In the genomic region with DNA sequence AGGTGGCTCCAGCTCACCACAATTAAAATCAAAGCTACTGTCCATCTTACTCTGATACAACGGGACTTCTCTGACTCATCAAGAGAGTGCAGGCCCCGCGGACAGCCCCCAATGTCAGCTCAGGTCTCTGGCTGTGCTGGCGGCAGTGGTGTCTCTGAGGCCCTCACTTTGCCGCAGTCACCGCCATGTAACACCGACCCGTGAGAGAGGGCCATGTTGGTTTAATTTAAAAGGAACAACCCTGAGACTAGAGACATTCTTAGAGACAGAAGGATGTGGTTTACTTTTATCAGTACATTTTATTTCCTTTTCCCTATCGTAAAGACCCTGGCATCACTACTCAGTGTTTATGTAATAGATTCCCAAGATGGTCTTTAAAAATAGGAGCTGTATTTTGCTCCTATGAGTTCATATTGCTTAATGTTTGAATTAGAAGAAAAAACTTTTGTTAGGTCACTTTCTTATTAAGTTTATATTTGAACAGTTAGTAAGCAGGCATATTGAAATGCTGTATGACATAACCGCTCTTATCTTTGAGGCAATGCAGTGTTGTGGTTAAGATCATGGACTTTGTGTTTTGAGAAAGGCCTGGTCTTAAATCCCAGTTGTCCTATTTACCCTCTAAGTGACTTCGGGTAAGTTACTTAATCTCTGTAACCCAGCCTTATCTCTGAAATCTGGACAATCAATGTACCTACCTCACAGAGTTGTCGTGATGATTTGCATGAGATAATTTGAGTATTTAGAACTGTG, we compare ENCODE assay signal across 17 cellular contexts. TPM values are rescaled to one million over a fixed set of nuclear protein-coding genes. Genes with fewer than 3 reads are reported as not detected.
DNase-seq lines count a peak whose midpoint lies in the region; ATAC-seq and TF ChIP-seq lines count a peak whose summit lies in the region.
"Had no signal": no experiment of that assay in that cellular context is flagged by ENCODE, and none has a peak within 500 bp of the region (broad histone marks: within the 10 kb centered on the region; RNA-seq: fewer than 3 reads in every experiment).

No MANE protein-coding gene starts in this region.

- H3K14ac ChIP-seq in IMR-90 (replicated peaks; ENCODE audit: low read depth, low read length), result no peak overlapping the region

- no peak for TF ChIP-seq RAD21 in IMR-90 (IDR thresholded peaks at IDR 0.05; ENCODE audit: low read length)

- no peak overlapping the region for H3K27ac ChIP-seq in CD8-positive, alpha-beta T cell (ENCODE audit: low read depth, low read length)
- H3K27ac ChIP-seq in IMR-90 (ENCODE audit: insufficient read depth, low read length), result no peak overlapping the region
- H3K27ac ChIP-seq: heart left ventricle, SJCRH30 had no signal

- TF ChIP-seq CTCF in CD8-positive, alpha-beta T cell (IDR thresholded peaks at IDR 0.05), result no peak
- TF ChIP-seq CTCF in IMR-90 (conservative IDR thresholded peaks at IDR 0.05; ENCODE audit: low read depth, low read length), result no peak
- no peak for TF ChIP-seq CTCF in activated CD8-positive, alpha-beta T cell treated with anti-CD3 and anti-CD28 coated beads for 36 hours (IDR thresholded peaks at IDR 0.05)

- H3K36me3 Mint-ChIP-seq in CD8-positive, alpha-beta T cell, result no peaks in the 10 kb centered on the region
- peaks cover 16% of the 10 kb centered on the region for H3K36me3 Mint-ChIP-seq in activated CD8-positive, alpha-beta T cell treated with anti-CD3 and anti-CD28 coated beads for 36 hours (ENCODE audit: low read depth)
- H3K36me3 Mint-ChIP-seq: natural killer cell had no signal

- no peak overlapping the region for H2BK120ac ChIP-seq in IMR-90 (ENCODE audit: low read depth, low read length)

- peak overlapping the region; percentile 78 for H3K27ac Mint-ChIP-seq in CD8-positive, alpha-beta T cell
- H3K27ac Mint-ChIP-seq in activated CD8-positive, alpha-beta T cell treated with anti-CD3 and anti-CD28 coated beads for 36 hours, result no peak overlapping the region
- H3K27ac Mint-ChIP-seq: activated naive CD4-positive, alpha-beta T cell treated with anti-CD3 and anti-CD28 coated beads, Interleukin-2, amount 50 U/mL, for 72 hours; natural killer cell; progenitor cell of endocrine pancreas had no signal

- H2AFZ ChIP-seq in IMR-90 (replicated peaks; ENCODE audit: low read length, poor library complexity), result no peak overlapping the region

- WGBS in IMR-90 (ENCODE audit: extremely low coverage in 2 of 2, insufficient read length in 1 of 2), 2 experiments, result no CpG with 5 or more reads among the region's 12 CpGs

- peaks cover 26% of the 10 kb centered on the region for H3K4me1 Mint-ChIP-seq in CD8-positive, alpha-beta T cell (ENCODE audit: low read depth)
- H3K4me1 Mint-ChIP-seq in activated CD8-positive, alpha-beta T cell treated with anti-CD3 and anti-CD28 coated beads for 36 hours (ENCODE audit: low read depth), result peaks cover 29% of the 10 kb centered on the region
- H3K4me1 Mint-ChIP-seq: natural killer cell had no signal

- H3K4me2 ChIP-seq in IMR-90 (ENCODE audit: low read depth, low read length), result no peak overlapping the region

- H2BK5ac ChIP-seq in IMR-90 (ENCODE audit: low read depth, low read length, poor library complexity, severe bottlenecking), result no peak overlapping the region

- H3K9ac ChIP-seq in IMR-90 (ENCODE audit: low read depth, low read length), result no peak overlapping the region

- no peak overlapping the region for H2BK15ac ChIP-seq in IMR-90 (ENCODE audit: low read depth, low read length)

- H3K18ac ChIP-seq in IMR-90 (ENCODE audit: low read depth, low read length), result no peak overlapping the region

- no peaks in the 10 kb centered on the region for H3K9me3 Mint-ChIP-seq in CD8-positive, alpha-beta T cell
- H3K9me3 Mint-ChIP-seq in activated CD8-positive, alpha-beta T cell treated with anti-CD3 and anti-CD28 coated beads for 36 hours, result no peaks in the 10 kb centered on the region
- H3K9me3 Mint-ChIP-seq: natural killer cell had no signal

- CTCF ChIA-PET in CD8-positive, alpha-beta T cell (lab: Charles Lee), result interaction anchor here (1.6 kb wide), 1 partner anchor 29 kb away, joined by 4 read pairs; no protein-coding TSS in a partner anchor
- CTCF ChIA-PET in IMR-90 (lab: Yijun Ruan, JAX) (no interaction called here), HEK293T (lab: Yijun Ruan, JAX) (interaction anchor here (1.9 kb wide), 1 partner anchor 10 kb away, joined by 8 read pairs; no protein-coding TSS in a partner anchor)
- CTCF ChIA-PET in activated CD8-positive, alpha-beta T cell treated with anti-CD3 and anti-CD28 coated beads for 36 hours (lab: Charles Lee), result interaction anchor here (1.1 kb wide), 1 partner anchor 162 kb away, joined by 3 read pairs; no protein-coding TSS in a partner anchor

- H3K4me3 Mint-ChIP-seq in CD8-positive, alpha-beta T cell, result no peak overlapping the region
- no peak overlapping the region for H3K4me3 Mint-ChIP-seq in activated CD8-positive, alpha-beta T cell treated with anti-CD3 and anti-CD28 coated beads for 36 hours
- H3K4me3 Mint-ChIP-seq: natural killer cell had no signal

- POLR2A ChIA-PET in CD8-positive, alpha-beta T cell (lab: Charles Lee), result interaction anchor here (0.7 kb wide), 1 partner anchor 306 kb away, joined by 3 read pairs; no protein-coding TSS in a partner anchor
- POLR2A ChIA-PET in IMR-90 (lab: Charles Lee; ENCODE audit: unreplicated experiment) (no interaction called here), HEK293T (lab: Yijun Ruan, JAX) (no interaction called here)
- POLR2A ChIA-PET in activated CD8-positive, alpha-beta T cell treated with anti-CD3 and anti-CD28 coated beads for 36 hours (lab: Charles Lee), result interaction anchor here (1.1 kb wide), 1 partner anchor 16 kb away, joined by 4 read pairs; no protein-coding TSS in a partner anchor

- intact Hi-C loops in CD8-positive, alpha-beta T cell (cut with DNase I, micrococcal nuclease), result loop anchor here in 1 of 2 experiments (10.0 kb wide), 1 partner anchor 57 kb away; no protein-coding TSS in a partner anchor
- intact Hi-C loops in IMR-90 (cut with micrococcal nuclease), result no loop called here
- intact Hi-C loops in activated CD8-positive, alpha-beta T cell treated with anti-CD3 and anti-CD28 coated beads for 36 hours (cut with micrococcal nuclease), result no loop called here
- intact Hi-C loops in sciatic nerve (cut with DNase I), result no loop called here

- H3K9me3 ChIP-seq in CD8-positive, alpha-beta T cell (ENCODE audit: low read length), result no peaks in the 10 kb centered on the region
- no peaks in the 10 kb centered on the region for H3K9me3 ChIP-seq in IMR-90 (ENCODE audit: control insufficient read depth, insufficient read depth, low read length)
- H3K9me3 ChIP-seq: heart left ventricle, SJCRH30 had no signal

- H3K4me3 ChIP-seq in CD8-positive, alpha-beta T cell (ENCODE audit: low read depth, low read length), result no peak overlapping the region
- no peak overlapping the region for H3K4me3 ChIP-seq in IMR-90 (ENCODE audit: insufficient read depth, low read depth, low read length)
- H3K4me3 ChIP-seq: heart left ventricle, SJCRH30 had no signal

- no peaks in the 10 kb centered on the region; the same call in 1 of the 2 replicates for H4K20me1 ChIP-seq in IMR-90 (ENCODE audit: insufficient read depth, low read length)

- H2BK20ac ChIP-seq in IMR-90 (ENCODE audit: low read depth, low read length), result no peak overlapping the region

- H4K8ac ChIP-seq in IMR-90 (ENCODE audit: low read depth in 2 of 2, low read length in 2 of 2), result no peak overlapping the region

- no peak overlapping the region for H3K23ac ChIP-seq in IMR-90 (ENCODE audit: low read depth, low read length)

- no peak overlapping the region for H4K91ac ChIP-seq in IMR-90 (ENCODE audit: insufficient read depth, low read depth, low read length)

- H4K5ac ChIP-seq in IMR-90 (ENCODE audit: low read depth, low read length), result no peak overlapping the region

- ATAC-seq in CD8-positive, alpha-beta T cell, result no peak
- no peak for ATAC-seq in IMR-90 (ENCODE audit: low read depth)
- no peak for ATAC-seq in activated CD8-positive, alpha-beta T cell treated with anti-CD3 and anti-CD28 coated beads for 36 hours
- no peak for ATAC-seq in sciatic nerve
- ATAC-seq: activated naive CD4-positive, alpha-beta T cell treated with anti-CD3 and anti-CD28 coated beads, Interleukin-2, amount 50 U/mL, for 72 hours; heart left ventricle had no signal

- no TSS peak for BruUV-seq in IMR-90 (replicated peaks; lab: Mats Ljungman, UMichigan)

- no peak overlapping the region for H3K4ac ChIP-seq in IMR-90 (ENCODE audit: low read depth, low read length)

- DNase-seq in CD8-positive, alpha-beta T cell, result no peak
- DNase-seq in IMR-90 (peak; percentile 54), iris pigment epithelial cell (ENCODE audit: low read depth) (peak; percentile 87), DMS53 (lab: John Stamatoyannopoulos, UW) (no peak), cerebellar nuclear complex (lab: John Stamatoyannopoulos, UW) (no peak), HEK293T (ENCODE audit: extremely low spot score) (no peak), sciatic nerve (ENCODE audit: low spot score) (no peak)
- DNase-seq in activated CD8-positive, alpha-beta T cell treated with anti-CD3 and anti-CD28 coated beads for 36 hours, result peak; percentile 13
- DNase-seq: activated CD4-positive, alpha-beta T cell treated with anti-CD3 and anti-CD28 coated beads, Interleukin-2, amount 50 U/mL, for 1 hour; GDM1; heart left ventricle; natural killer cell; NCI-H187 treated with DMSO at 0.1 percent for 48 hours; NCI-H510A; SJCRH30 had no signal

- H2AK5ac ChIP-seq in IMR-90 (ENCODE audit: low read depth, low read length), result no peak overlapping the region

- no peaks in the 10 kb centered on the region for H3K36me3 ChIP-seq in CD8-positive, alpha-beta T cell (ENCODE audit: insufficient read depth, low read length)
- H3K36me3 ChIP-seq in IMR-90 (ENCODE audit: control insufficient read depth, insufficient read depth, low read length), result no peaks in the 10 kb centered on the region
- H3K36me3 ChIP-seq: heart left ventricle had no signal

- H3K79me1 ChIP-seq in IMR-90 (ENCODE audit: low read depth in 1 of 2, low read length in 2 of 2), result peaks cover 17 to 31% of the 10 kb centered on the region in 2 experiments

- peaks cover 12% of the 10 kb centered on the region for H3K4me1 ChIP-seq in CD8-positive, alpha-beta T cell (ENCODE audit: insufficient read depth, low read length)
- peaks cover 2% of the 10 kb centered on the region; the same call in 1 of the 2 replicates for H3K4me1 ChIP-seq in IMR-90 (ENCODE audit: control insufficient read depth, insufficient read depth, low read length)
- H3K4me1 ChIP-seq: SJCRH30 had no signal

- TF ChIP-seq POLR2A in IMR-90 (IDR thresholded peaks at IDR 0.05; ENCODE audit: low read depth, low read length), result no peak

- H3K9me1 ChIP-seq in IMR-90 (ENCODE audit: insufficient read depth, low read length), result no peaks in the 10 kb centered on the region

- H2AK9ac ChIP-seq in IMR-90 (replicated peaks; ENCODE audit: low read depth, low read length, poor library complexity), result no peak overlapping the region

- dilution Hi-C loops in IMR-90 (cut with HindIII; ENCODE audit: low sequenced_read_pairs, unreplicated experiment), result no loop called here

- H3K27me3 ChIP-seq in CD8-positive, alpha-beta T cell (ENCODE audit: insufficient read depth, low read length), result no peaks in the 10 kb centered on the region
- H3K27me3 ChIP-seq in IMR-90 (ENCODE audit: control insufficient read depth, insufficient read depth, low read length), result no peaks in the 10 kb centered on the region
- H3K27me3 ChIP-seq: heart left ventricle, SJCRH30 had no signal

- no peak overlapping the region for H3K56ac ChIP-seq in IMR-90 (ENCODE audit: extremely low read depth, insufficient read depth, low read length)

- no peaks in the 10 kb centered on the region for H3K27me3 Mint-ChIP-seq in CD8-positive, alpha-beta T cell (ENCODE audit: low read depth)
- H3K27me3 Mint-ChIP-seq in activated CD8-positive, alpha-beta T cell treated with anti-CD3 and anti-CD28 coated beads for 36 hours, result no peaks in the 10 kb centered on the region
- H3K27me3 Mint-ChIP-seq: progenitor cell of endocrine pancreas had no signal

- in situ Hi-C loops in IMR-90 (cut with MboI; ENCODE audit: low sequenced_read_pairs), result no loop called here

RNA-seq across cellular contexts. Expression of a gene that starts 23.4 kb away (rescaled TPM):
- 1 to 10 TPM; 5.2 to 5.4 TPM for total RNA-seq in CD8-positive, alpha-beta T cell
- total RNA-seq in IMR-90 (2012; rRNA removed), result 9.7 and 13.4 TPM in 2 replicates
- polyA plus RNA-seq in IMR-90 (2012; rRNA removed), result 1.6 and 2.0 TPM in 2 replicates
- 0.21 and 0.30 TPM in 2 replicates for polyA plus RNA-seq in IMR-90 (2012; cell fraction: cytosol; rRNA removed)
- 1.1 and 6.6 TPM in 2 replicates for polyA plus RNA-seq in IMR-90 (2012; cell fraction: nucleus; rRNA removed; ENCODE audit: low replicate concordance)
- total RNA-seq in activated CD8-positive, alpha-beta T cell treated with anti-CD3 and anti-CD28 coated beads for 36 hours, result 10 to 100 TPM; 15.2 to 15.8 TPM
- 19.9 TPM for total RNA-seq in sciatic nerve

Comparison
In these comparisons a context has a peak if more than half of its experiments do, and no peak if none do; other contexts are left out.
1. DNase-seq: peak in IMR-90 (single experiment), activated CD8-positive, alpha-beta T cell treated with anti-CD3 and anti-CD28 coated beads for 36 hours (single experiment) and iris pigment epithelial cell (single experiment); none in CD8-positive, alpha-beta T cell (0 of 7), DMS53 (single experiment), cerebellar nuclear complex (0 of 2), HEK293T (single experiment) and sciatic nerve (single experiment).
2. POLR2A ChIA-PET loops: an anchor here in CD8-positive, alpha-beta T cell (0.7 kb wide) and activated CD8-positive, alpha-beta T cell treated with anti-CD3 and anti-CD28 coated beads for 36 hours (1.1 kb wide); none called in IMR-90 and HEK293T.